8 cellular contexts compared by ENCODE assay signal in the genomic region with DNA sequence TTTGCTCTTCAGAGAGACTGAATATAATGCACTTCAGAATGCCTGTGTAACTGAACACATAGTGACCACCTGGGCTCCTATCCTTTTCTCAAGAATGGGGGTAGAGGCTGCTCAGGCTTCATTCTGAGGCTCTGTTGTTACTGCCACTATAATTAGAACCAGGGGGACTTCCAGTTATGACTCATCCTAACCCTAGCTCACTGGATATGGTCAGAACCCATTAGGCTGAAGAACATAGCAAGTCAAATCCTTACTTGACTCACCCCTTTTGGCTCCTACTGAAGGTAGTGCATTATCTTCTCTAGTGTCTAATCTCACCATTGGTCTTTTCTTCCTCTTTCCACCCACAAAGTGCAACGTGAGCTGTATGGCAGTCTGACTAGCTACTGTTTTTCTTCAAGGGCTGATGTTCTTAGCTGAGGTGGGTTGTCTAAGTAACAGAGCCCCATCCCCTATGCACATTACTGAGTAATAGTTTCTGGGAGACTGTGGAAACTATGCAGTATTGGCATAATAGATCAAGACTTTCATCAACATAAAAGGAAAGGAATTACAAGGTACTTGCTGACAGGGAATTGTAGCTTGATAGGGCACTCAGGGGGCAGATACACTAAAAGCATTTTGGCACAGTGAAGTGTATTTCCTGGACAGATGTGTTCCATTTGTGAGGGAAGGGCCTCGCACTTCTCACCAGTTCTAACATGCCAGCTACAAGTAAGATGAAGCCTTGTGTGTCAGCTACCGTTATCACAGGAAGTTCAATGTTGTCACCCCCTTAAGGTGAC.
A peak's percentile ranks its signal among the peaks of the same experiment; 100 is the strongest.
DNase-seq lines count a peak whose midpoint lies in the region; ATAC-seq and TF ChIP-seq lines count a peak whose summit lies in the region.

No MANE protein-coding gene starts in this region.

- H3K36me3 Mint-ChIP-seq in activated T-cell treated with anti-CD3 and anti-CD28 coated beads, Interleukin-2, amount 50 U/mL, for 4 hours (ENCODE audit: insufficient read depth) = no peaks in the 10 kb centered on the region

- H3K36me3 ChIP-seq in HEK293 (ENCODE audit: control insufficient read depth in 2 of 2, insufficient read depth in 1 of 2, low read length in 2 of 2) (no peaks in the 10 kb centered on the region), osteoblast (ENCODE audit: insufficient read depth, low read length) (no peaks in the 10 kb centered on the region)

- H3K79me2 ChIP-seq in osteoblast (ENCODE audit: insufficient read depth, low read length) = no peaks in the 10 kb centered on the region

- H3K27me3 ChIP-seq in osteoblast (ENCODE audit: insufficient read depth, low read length) = no peaks in the 10 kb centered on the region

- H3K4me1 ChIP-seq in HEK293 (ENCODE audit: control insufficient read depth, insufficient read depth, low read length) (no peaks in the 10 kb centered on the region), osteoblast (ENCODE audit: insufficient read depth, low read length) (peaks cover 32% of the 10 kb centered on the region)

- no peak overlapping the region for H3K27ac ChIP-seq in HEK293 (ENCODE audit: extremely low read depth, low read depth, low read length)
- H3K27ac ChIP-seq in osteoblast (ENCODE audit: low read depth, low read length) = peak overlapping the region; percentile 72

- no peak overlapping the region for H3K4me3 Mint-ChIP-seq in activated T-cell treated with anti-CD3 and anti-CD28 coated beads, Interleukin-2, amount 50 U/mL, for 4 hours

- peaks cover 4% of the 10 kb centered on the region for H3K9me3 Mint-ChIP-seq in activated T-cell treated with anti-CD3 and anti-CD28 coated beads, Interleukin-2, amount 50 U/mL, for 4 hours

- H3K4me1 Mint-ChIP-seq in activated T-cell treated with anti-CD3 and anti-CD28 coated beads, Interleukin-2, amount 50 U/mL, for 4 hours (ENCODE audit: low read depth) = peaks cover 4% of the 10 kb centered on the region

- no peak for TF ChIP-seq CTCF in HEK293 (tag by site-specific recombination; IDR thresholded peaks at IDR 0.05)
- TF ChIP-seq CTCF in astrocyte of the spinal cord (IDR thresholded peaks at IDR 0.05; ENCODE audit: low read depth, low read length) = no peak
- TF ChIP-seq CTCF in osteoblast (IDR thresholded peaks at IDR 0.05; ENCODE audit: extremely low read depth, low read depth, low read length) = no peak

- no peaks in the 10 kb centered on the region for H4K20me1 ChIP-seq in osteoblast (ENCODE audit: insufficient read depth, low read length)

- in situ Hi-C loops in astrocyte of the spinal cord (cut with HindIII; ENCODE audit: low sequenced_read_pairs) = no loop called here

- H2AFZ ChIP-seq in osteoblast (ENCODE audit: low read length) = no peak overlapping the region

- peak; percentile 83 to 88 for ATAC-seq in activated T-cell treated with anti-CD3 and anti-CD28 coated beads, Interleukin-2, amount 50 U/mL, for 4 hours

- POLR2A ChIA-PET in HEK293 (lab: Yijun Ruan, JAX) = no interaction called here

- no peaks in the 10 kb centered on the region for H3K27me3 Mint-ChIP-seq in activated T-cell treated with anti-CD3 and anti-CD28 coated beads, Interleukin-2, amount 50 U/mL, for 4 hours (ENCODE audit: low read depth)

- CTCF ChIA-PET in HEK293 (lab: Yijun Ruan, JAX) = interaction anchor here (0.5 kb wide), 1 partner anchor 48 kb away, joined by 3 read pairs; no protein-coding TSS in a partner anchor

- peak overlapping the region; percentile 28 for H3K4me2 ChIP-seq in osteoblast (ENCODE audit: insufficient read depth, low read length)

- no peak for DNase-seq in activated T-cell treated with anti-CD3 and anti-CD28 coated beads, Interleukin-2, amount 50 U/mL, for 4 hours
- DNase-seq in activated T-cell treated with anti-CD3 and anti-CD28 coated beads, Interleukin-2, amount 50 U/mL, for 1 hour = no peak
- DNase-seq in NAMALWA (ENCODE audit: low spot score) = peak; percentile 62
- peak; percentile 94 for DNase-seq in astrocyte of the spinal cord (ENCODE audit: low read depth, low spot score)
- peak; percentile 75 for DNase-seq in osteoblast (ENCODE audit: insufficient read length, low spot score, missing footprints)
- DNase-seq in activated naive CD4-positive, alpha-beta T cell treated with Interleukin-2 at 50 U/mL for 16 hours = no peak
- DNase-seq in epidermal melanocyte (ENCODE audit: insufficient read length, low spot score) = no peak

- H3K9me3 ChIP-seq in HEK293 (ENCODE audit: control insufficient read depth, insufficient read depth, low read depth, low read length) = no peaks in the 10 kb centered on the region
- H3K9me3 ChIP-seq in osteoblast (ENCODE audit: low read depth, low read length) = no peaks in the 10 kb centered on the region

- H3K4me3 ChIP-seq in HEK293 (ENCODE audit: low read depth, low read length) = no peak overlapping the region
- H3K4me3 ChIP-seq in astrocyte of the spinal cord (ENCODE audit: low read depth, low read length) = no peak overlapping the region
- no peak overlapping the region for H3K4me3 ChIP-seq in osteoblast (ENCODE audit: insufficient read depth, low read length)

TF ChIP-seq in HEK293, 187 proteins besides CTCF, POLR2A, EP300 and RAD21 (continues in another document):
- TF ChIP-seq ZNF354C (tag by site-specific recombination; IDR thresholded peaks at IDR 0.05; ENCODE audit: borderline replicate concordance, low read depth) (no peak), ZNF561 (tag by site-specific recombination; IDR thresholded peaks at IDR 0.05; ENCODE audit: borderline replicate concordance) (no peak), YY1 (tag by site-specific recombination; IDR thresholded peaks at IDR 0.05) (no peak), ZNF114 (tag by site-specific recombination; IDR thresholded peaks at IDR 0.05) (no peak), HOXA7 (CRISPR knock-in tag; IDR thresholded peaks at IDR 0.05; ENCODE audit: borderline replicate concordance) (no peak), ZNF404 (tag by site-specific recombination; IDR thresholded peaks at IDR 0.05) (no peak), ZNF830 (tag by site-specific recombination; IDR thresholded peaks at IDR 0.05; ENCODE audit: low read depth) (no peak), ZNF394 (tag by site-specific recombination; IDR thresholded peaks at IDR 0.05; ENCODE audit: borderline replicate concordance) (no peak), ZSCAN30 (tag by site-specific recombination; IDR thresholded peaks at IDR 0.05) (no peak), ZNF223 (tag by site-specific recombination; IDR thresholded peaks at IDR 0.05) (no peak), ZNF555 (tag by site-specific recombination; conservative IDR thresholded peaks at IDR 0.05) (no peak), ZNF776 (tag by site-specific recombination; IDR thresholded peaks at IDR 0.05; ENCODE audit: borderline replicate concordance) (no peak), ZNF473 (tag by site-specific recombination; IDR thresholded peaks at IDR 0.05) (no peak), SP7 (tag by site-specific recombination; IDR thresholded peaks at IDR 0.05) (0 out of 2 replicates have a peak, but pooled peaks have one; percentile 38), OSR2 (tag by site-specific recombination; IDR thresholded peaks at IDR 0.05) (peak; percentile 71), ZNF423 (tag by site-specific recombination; IDR thresholded peaks at IDR 0.05) (no peak), SCRT2 (tag by site-specific recombination; IDR thresholded peaks at IDR 0.05) (no peak)
- TF ChIP-seq, protein P1, sequence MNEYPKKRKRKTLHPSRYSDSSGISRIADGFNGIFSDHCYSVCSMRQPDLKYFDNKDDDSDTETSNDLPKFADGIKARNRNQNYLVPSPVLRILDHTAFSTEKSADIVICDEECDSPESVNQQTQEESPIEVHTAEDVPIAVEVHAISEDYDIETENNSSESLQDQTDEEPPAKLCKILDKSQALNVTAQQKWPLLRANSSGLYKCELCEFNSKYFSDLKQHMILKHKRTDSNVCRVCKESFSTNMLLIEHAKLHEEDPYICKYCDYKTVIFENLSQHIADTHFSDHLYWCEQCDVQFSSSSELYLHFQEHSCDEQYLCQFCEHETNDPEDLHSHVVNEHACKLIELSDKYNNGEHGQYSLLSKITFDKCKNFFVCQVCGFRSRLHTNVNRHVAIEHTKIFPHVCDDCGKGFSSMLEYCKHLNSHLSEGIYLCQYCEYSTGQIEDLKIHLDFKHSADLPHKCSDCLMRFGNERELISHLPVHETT (tag by site-specific recombination; IDR thresholded peaks at IDR 0.05) = no peak
- TF ChIP-seq, protein P2, sequence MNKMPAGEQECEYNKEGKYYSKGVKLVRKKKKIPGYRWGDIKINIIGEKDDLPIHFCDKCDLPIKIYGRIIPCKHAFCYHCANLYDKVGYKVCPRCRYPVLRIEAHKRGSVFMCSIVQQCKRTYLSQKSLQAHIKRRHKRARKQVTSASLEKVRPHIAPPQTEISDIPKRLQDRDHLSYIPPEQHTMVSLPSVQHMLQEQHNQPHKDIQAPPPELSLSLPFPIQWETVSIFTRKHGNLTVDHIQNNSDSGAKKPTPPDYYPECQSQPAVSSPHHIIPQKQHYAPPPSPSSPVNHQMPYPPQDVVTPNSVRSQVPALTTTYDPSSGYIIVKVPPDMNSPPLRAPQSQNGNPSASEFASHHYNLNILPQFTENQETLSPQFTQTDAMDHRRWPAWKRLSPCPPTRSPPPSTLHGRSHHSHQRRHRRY (tag by site-specific recombination; IDR thresholded peaks at IDR 0.05) = no peak

Comparison
In these comparisons a context has a peak if more than half of its experiments do, and no peak if none do; other contexts are left out.
1. DNase-seq: peak in NAMALWA (single experiment), astrocyte of the spinal cord (single experiment) and osteoblast (single experiment); none in activated T-cell treated with anti-CD3 and anti-CD28 coated beads, Interleukin-2, amount 50 U/mL, for 4 hours (single experiment), activated T-cell treated with anti-CD3 and anti-CD28 coated beads, Interleukin-2, amount 50 U/mL, for 1 hour (single experiment), activated naive CD4-positive, alpha-beta T cell treated with Interleukin-2 at 50 U/mL for 16 hours (single experiment) and epidermal melanocyte (single experiment).